In the genomic region with DNA sequence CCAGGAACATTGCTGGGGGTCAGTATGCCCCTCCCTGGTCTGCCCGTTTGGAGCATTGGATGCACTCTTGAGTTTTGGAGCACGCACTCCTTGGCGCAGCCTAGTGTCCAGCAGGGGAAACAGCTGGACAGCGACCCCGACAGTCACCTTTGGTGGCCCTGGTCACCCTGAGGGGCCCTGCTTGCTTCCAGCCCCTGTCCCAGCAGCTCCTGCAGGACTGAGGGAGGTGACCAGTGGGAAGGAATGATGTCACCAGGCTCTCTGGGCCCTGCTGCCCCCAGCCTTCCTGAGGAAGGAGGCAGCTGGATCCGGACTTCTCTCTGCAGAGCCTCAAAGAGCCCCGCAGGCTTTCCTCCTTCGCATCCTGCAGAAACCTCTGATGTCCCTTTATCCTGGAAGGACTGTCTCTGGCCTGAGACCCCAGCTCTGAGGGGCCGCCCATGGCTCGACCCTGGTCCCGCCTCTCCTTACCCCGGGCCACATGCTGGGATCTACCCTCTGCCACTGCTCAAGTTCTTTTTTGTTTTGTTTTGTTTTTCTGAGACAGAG, we compare ENCODE assay signal across 1 cellular context.
TF ChIP-seq lines count a peak whose summit lies in the region.

No MANE protein-coding gene starts in this region.

TF ChIP-seq in HepG2, 621 proteins besides CTCF, POLR2A, EP300 and RAD21 (continued from another document and continues in another):
- TF ChIP-seq, protein P1, sequence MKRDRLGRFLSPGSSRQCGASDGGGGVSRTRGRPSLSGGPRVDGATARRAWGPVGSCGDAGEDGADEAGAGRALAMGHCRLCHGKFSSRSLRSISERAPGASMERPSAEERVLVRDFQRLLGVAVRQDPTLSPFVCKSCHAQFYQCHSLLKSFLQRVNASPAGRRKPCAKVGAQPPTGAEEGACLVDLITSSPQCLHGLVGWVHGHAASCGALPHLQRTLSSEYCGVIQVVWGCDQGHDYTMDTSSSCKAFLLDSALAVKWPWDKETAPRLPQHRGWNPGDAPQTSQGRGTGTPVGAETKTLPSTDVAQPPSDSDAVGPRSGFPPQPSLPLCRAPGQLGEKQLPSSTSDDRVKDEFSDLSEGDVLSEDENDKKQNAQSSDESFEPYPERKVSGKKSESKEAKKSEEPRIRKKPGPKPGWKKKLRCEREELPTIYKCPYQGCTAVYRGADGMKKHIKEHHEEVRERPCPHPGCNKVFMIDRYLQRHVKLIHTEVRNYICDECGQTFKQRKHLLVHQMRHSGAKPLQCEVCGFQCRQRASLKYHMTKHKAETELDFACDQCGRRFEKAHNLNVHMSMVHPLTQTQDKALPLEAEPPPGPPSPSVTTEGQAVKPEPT (CRISPR knock-in tag; IDR thresholded peaks at IDR 0.05; ENCODE audit: low read depth) = no peak
- TF ChIP-seq TMF1 (CRISPR knock-in tag; IDR thresholded peaks at IDR 0.05; ENCODE audit: low read depth) (no peak), SRY (CRISPR knock-in tag; IDR thresholded peaks at IDR 0.05) (0 out of 2 replicates have a peak, but pooled peaks have one; percentile 13), HDAC2 (CRISPR knock-in tag; IDR thresholded peaks at IDR 0.05) (peak; percentile 38; the same call in 1 of the 2 replicates), SYNCRIP (IDR thresholded peaks at IDR 0.05; ENCODE audit: insufficient read depth, low read depth, low read length) (no peak), ZNF446 (CRISPR knock-in tag; IDR thresholded peaks at IDR 0.05) (no peak), STAG1 (CRISPR knock-in tag; IDR thresholded peaks at IDR 0.05) (peak; percentile 65), SUZ12 (IDR thresholded peaks at IDR 0.05; ENCODE audit: low read depth, low read length) (no peak), SAP130 (CRISPR knock-in tag; IDR thresholded peaks at IDR 0.05; ENCODE audit: low read depth) (peak; percentile 51), ZNF296 (CRISPR knock-in tag; conservative IDR thresholded peaks at IDR 0.05) (peak; percentile 83), ZNF335 (CRISPR knock-in tag; IDR thresholded peaks at IDR 0.05) (peak; percentile 8; the same call in 1 of the 2 replicates), NR2F6 (IDR thresholded peaks at IDR 0.05) (peak; percentile 68), NR2F6 (CRISPR knock-in tag; IDR thresholded peaks at IDR 0.05) (peak; percentile 63; the same call in 1 of the 2 replicates), ZNF547 (CRISPR knock-in tag; IDR thresholded peaks at IDR 0.05) (0 out of 2 replicates have a peak, but pooled peaks have one; percentile 58), ZNF766 (CRISPR knock-in tag; IDR thresholded peaks at IDR 0.05; ENCODE audit: borderline replicate concordance) (0 out of 2 replicates have a peak, but pooled peaks have one; percentile 20), THAP11 (CRISPR knock-in tag; IDR thresholded peaks at IDR 0.05) (peak; percentile 15; the same call in 1 of the 2 replicates), ZNF644 (CRISPR knock-in tag; IDR thresholded peaks at IDR 0.05; ENCODE audit: low read depth) (peak; percentile 55; the same call in 1 of the 2 replicates), ZNF670 (CRISPR knock-in tag; IDR thresholded peaks at IDR 0.05; ENCODE audit: borderline replicate concordance) (0 out of 2 replicates have a peak, but pooled peaks have one; percentile 34), ZNF230 (CRISPR knock-in tag; IDR thresholded peaks at IDR 0.05) (0 out of 2 replicates have a peak, but pooled peaks have one; percentile 9), ZNF891 (CRISPR knock-in tag; IDR thresholded peaks at IDR 0.05) (0 out of 2 replicates have a peak, but pooled peaks have one; percentile 6), LCORL (IDR thresholded peaks at IDR 0.05) (no peak), LCORL (CRISPR knock-in tag; IDR thresholded peaks at IDR 0.05) (peak; percentile 70), BRD4 (CRISPR knock-in tag; IDR thresholded peaks at IDR 0.05) (no peak), ZBTB7A (CRISPR knock-in tag; IDR thresholded peaks at IDR 0.05) (peak; percentile 15; the same call in 1 of the 2 replicates), FOXJ3 (CRISPR knock-in tag; IDR thresholded peaks at IDR 0.05; ENCODE audit: borderline replicate concordance) (no peak), ZSCAN20 (CRISPR knock-in tag; IDR thresholded peaks at IDR 0.05; ENCODE audit: borderline replicate concordance) (no peak), HOXD1 (CRISPR knock-in tag; IDR thresholded peaks at IDR 0.05) (0 out of 2 replicates have a peak, but pooled peaks have one; percentile 45), ZSCAN22 (CRISPR knock-in tag; IDR thresholded peaks at IDR 0.05) (no peak), SMARCE1 (IDR thresholded peaks at IDR 0.05; ENCODE audit: borderline replicate concordance) (no peak), RXRB (CRISPR knock-in tag; IDR thresholded peaks at IDR 0.05; ENCODE audit: borderline replicate concordance) (0 out of 2 replicates have a peak, but pooled peaks have one; percentile 23), PPARG (CRISPR knock-in tag; conservative IDR thresholded peaks at IDR 0.05) (0 out of 2 replicates have a peak, but pooled peaks have one; percentile 15), HOXA3 (CRISPR knock-in tag; IDR thresholded peaks at IDR 0.05) (peak; percentile 48; the same call in 1 of the 2 replicates), ELF3 (CRISPR knock-in tag; IDR thresholded peaks at IDR 0.05) (peak; percentile 41; the same call in 1 of the 2 replicates)
- TF ChIP-seq, protein P2, sequence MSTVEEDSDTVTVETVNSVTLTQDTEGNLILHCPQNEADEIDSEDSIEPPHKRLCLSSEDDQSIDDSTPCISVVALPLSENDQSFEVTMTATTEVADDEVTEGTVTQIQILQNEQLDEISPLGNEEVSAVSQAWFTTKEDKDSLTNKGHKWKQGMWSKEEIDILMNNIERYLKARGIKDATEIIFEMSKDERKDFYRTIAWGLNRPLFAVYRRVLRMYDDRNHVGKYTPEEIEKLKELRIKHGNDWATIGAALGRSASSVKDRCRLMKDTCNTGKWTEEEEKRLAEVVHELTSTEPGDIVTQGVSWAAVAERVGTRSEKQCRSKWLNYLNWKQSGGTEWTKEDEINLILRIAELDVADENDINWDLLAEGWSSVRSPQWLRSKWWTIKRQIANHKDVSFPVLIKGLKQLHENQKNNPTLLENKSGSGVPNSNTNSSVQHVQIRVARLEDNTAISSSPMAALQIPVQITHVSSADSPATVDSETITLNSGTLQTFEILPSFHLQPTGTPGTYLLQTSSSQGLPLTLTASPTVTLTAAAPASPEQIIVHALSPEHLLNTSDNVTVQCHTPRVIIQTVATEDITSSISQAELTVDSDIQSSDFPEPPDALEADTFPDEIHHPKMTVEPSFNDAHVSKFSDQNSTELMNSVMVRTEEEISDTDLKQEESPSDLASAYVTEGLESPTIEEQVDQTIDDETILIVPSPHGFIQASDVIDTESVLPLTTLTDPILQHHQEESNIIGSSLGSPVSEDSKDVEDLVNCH (CRISPR knock-in tag; IDR thresholded peaks at IDR 0.05) = no peak
- TF ChIP-seq, protein P3, sequence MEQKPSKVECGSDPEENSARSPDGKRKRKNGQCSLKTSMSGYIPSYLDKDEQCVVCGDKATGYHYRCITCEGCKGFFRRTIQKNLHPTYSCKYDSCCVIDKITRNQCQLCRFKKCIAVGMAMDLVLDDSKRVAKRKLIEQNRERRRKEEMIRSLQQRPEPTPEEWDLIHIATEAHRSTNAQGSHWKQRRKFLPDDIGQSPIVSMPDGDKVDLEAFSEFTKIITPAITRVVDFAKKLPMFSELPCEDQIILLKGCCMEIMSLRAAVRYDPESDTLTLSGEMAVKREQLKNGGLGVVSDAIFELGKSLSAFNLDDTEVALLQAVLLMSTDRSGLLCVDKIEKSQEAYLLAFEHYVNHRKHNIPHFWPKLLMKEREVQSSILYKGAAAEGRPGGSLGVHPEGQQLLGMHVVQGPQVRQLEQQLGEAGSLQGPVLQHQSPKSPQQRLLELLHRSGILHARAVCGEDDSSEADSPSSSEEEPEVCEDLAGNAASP (CRISPR knock-in tag; IDR thresholded peaks at IDR 0.05; ENCODE audit: borderline replicate concordance) = no peak
- TF ChIP-seq, protein P4, sequence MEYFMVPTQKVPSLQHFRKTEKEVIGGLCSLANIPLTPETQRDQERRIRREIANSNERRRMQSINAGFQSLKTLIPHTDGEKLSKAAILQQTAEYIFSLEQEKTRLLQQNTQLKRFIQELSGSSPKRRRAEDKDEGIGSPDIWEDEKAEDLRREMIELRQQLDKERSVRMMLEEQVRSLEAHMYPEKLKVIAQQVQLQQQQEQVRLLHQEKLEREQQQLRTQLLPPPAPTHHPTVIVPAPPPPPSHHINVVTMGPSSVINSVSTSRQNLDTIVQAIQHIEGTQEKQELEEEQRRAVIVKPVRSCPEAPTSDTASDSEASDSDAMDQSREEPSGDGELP (IDR thresholded peaks at IDR 0.05; ENCODE audit: borderline replicate concordance, low read depth) = peak; percentile 74; the same call in 1 of the 2 replicates
- TF ChIP-seq, protein P5, sequence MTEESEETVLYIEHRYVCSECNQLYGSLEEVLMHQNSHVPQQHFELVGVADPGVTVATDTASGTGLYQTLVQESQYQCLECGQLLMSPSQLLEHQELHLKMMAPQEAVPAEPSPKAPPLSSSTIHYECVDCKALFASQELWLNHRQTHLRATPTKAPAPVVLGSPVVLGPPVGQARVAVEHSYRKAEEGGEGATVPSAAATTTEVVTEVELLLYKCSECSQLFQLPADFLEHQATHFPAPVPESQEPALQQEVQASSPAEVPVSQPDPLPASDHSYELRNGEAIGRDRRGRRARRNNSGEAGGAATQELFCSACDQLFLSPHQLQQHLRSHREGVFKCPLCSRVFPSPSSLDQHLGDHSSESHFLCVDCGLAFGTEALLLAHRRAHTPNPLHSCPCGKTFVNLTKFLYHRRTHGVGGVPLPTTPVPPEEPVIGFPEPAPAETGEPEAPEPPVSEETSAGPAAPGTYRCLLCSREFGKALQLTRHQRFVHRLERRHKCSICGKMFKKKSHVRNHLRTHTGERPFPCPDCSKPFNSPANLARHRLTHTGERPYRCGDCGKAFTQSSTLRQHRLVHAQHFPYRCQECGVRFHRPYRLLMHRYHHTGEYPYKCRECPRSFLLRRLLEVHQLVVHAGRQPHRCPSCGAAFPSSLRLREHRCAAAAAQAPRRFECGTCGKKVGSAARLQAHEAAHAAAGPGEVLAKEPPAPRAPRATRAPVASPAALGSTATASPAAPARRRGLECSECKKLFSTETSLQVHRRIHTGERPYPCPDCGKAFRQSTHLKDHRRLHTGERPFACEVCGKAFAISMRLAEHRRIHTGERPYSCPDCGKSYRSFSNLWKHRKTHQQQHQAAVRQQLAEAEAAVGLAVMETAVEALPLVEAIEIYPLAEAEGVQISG (CRISPR knock-in tag; IDR thresholded peaks at IDR 0.05) = peak; percentile 23; the same call in 1 of the 2 replicates
- TF ChIP-seq, protein P6, sequence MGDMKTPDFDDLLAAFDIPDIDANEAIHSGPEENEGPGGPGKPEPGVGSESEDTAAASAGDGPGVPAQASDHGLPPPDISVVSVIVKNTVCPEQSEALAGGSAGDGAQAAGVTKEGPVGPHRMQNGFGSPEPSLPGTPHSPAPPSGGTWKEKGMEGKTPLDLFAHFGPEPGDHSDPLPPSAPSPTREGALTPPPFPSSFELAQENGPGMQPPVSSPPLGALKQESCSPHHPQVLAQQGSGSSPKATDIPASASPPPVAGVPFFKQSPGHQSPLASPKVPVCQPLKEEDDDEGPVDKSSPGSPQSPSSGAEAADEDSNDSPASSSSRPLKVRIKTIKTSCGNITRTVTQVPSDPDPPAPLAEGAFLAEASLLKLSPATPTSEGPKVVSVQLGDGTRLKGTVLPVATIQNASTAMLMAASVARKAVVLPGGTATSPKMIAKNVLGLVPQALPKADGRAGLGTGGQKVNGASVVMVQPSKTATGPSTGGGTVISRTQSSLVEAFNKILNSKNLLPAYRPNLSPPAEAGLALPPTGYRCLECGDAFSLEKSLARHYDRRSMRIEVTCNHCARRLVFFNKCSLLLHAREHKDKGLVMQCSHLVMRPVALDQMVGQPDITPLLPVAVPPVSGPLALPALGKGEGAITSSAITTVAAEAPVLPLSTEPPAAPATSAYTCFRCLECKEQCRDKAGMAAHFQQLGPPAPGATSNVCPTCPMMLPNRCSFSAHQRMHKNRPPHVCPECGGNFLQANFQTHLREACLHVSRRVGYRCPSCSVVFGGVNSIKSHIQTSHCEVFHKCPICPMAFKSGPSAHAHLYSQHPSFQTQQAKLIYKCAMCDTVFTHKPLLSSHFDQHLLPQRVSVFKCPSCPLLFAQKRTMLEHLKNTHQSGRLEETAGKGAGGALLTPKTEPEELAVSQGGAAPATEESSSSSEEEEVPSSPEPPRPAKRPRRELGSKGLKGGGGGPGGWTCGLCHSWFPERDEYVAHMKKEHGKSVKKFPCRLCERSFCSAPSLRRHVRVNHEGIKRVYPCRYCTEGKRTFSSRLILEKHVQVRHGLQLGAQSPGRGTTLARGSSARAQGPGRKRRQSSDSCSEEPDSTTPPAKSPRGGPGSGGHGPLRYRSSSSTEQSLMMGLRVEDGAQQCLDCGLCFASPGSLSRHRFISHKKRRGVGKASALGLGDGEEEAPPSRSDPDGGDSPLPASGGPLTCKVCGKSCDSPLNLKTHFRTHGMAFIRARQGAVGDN (CRISPR knock-in tag; IDR thresholded peaks at IDR 0.05) = peak; percentile 16
- TF ChIP-seq, protein P7, sequence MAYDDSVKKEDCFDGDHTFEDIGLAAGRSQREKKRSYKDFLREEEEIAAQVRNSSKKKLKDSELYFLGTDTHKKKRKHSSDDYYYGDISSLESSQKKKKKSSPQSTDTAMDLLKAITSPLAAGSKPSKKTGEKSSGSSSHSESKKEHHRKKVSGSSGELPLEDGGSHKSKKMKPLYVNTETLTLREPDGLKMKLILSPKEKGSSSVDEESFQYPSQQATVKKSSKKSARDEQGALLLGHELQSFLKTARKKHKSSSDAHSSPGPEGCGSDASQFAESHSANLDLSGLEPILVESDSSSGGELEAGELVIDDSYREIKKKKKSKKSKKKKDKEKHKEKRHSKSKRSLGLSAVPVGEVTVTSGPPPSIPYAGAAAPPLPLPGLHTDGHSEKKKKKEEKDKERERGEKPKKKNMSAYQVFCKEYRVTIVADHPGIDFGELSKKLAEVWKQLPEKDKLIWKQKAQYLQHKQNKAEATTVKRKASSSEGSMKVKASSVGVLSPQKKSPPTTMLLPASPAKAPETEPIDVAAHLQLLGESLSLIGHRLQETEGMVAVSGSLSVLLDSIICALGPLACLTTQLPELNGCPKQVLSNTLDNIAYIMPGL (CRISPR knock-in tag; IDR thresholded peaks at IDR 0.05; ENCODE audit: borderline replicate concordance in 1 of 2, low read depth in 1 of 2) = peak; percentile 83 to 84
- TF ChIP-seq, protein P8, sequence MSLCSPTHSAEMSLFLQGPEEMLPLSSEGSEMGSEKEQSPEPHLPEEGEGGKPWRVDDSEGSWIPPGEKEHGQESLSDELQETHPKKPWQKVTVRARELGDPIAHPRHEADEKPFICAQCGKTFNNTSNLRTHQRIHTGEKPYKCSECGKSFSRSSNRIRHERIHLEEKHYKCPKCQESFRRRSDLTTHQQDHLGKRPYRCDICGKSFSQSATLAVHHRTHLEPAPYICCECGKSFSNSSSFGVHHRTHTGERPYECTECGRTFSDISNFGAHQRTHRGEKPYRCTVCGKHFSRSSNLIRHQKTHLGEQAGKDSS (CRISPR knock-in tag; IDR thresholded peaks at IDR 0.05; ENCODE audit: borderline replicate concordance, low read depth) = peak; percentile 70
